In genomic region chr11:107741044-107741823, GRCh38 we compare ENCODE assay signal across 8 cellular contexts. TPM values are rescaled to one million over a fixed set of nuclear protein-coding genes. Genes with fewer than 3 reads are reported as not detected.
DNase-seq lines count a peak whose midpoint lies in the region; ATAC-seq, FAIRE-seq and TF ChIP-seq lines count a peak whose summit lies in the region.

No MANE protein-coding gene starts in this region.

- TF ChIP-seq CTCF in heart right ventricle (IDR thresholded peaks at IDR 0.05) (peak in 7 of 9 donors; percentile 26 to 56 (median 40)), astrocyte (IDR thresholded peaks at IDR 0.05; ENCODE audit: insufficient read depth, low read depth, low read length) (peak; percentile 60), lung (IDR thresholded peaks at IDR 0.05; ENCODE audit: control extremely low read depth, extremely low read depth) (peak; percentile 5)

- H3K4me2 ChIP-seq in astrocyte (ENCODE audit: low read length): no peak overlapping the region

- intact Hi-C loops in heart right ventricle (cut with DNase I) (no loop called here), left ventricle myocardium superior (cut with micrococcal nuclease) (no loop called here)

- H3K9ac ChIP-seq in astrocyte (ENCODE audit: low read length): no peak overlapping the region

- WGBS in heart right ventricle, 2 donors: 46 to 47% methylated on average over 7 of the region's 7 CpGs
- 45 to 53% methylated on average over 7 of the region's 7 CpGs for WGBS in lung, 2 donors

- H3K27me3 ChIP-seq in heart right ventricle: peaks cover 0 to 8% (median 0%) of the 10 kb centered on the region in 7 donors
- H3K27me3 ChIP-seq in astrocyte (ENCODE audit: insufficient read depth, low read length): no peaks in the 10 kb centered on the region
- no peaks in the 10 kb centered on the region for H3K27me3 ChIP-seq in lung (ENCODE audit: control insufficient read depth, insufficient read depth)

- ATAC-seq in heart right ventricle (no peak), left ventricle myocardium superior (no peak), GM21786 (IDR thresholded peaks at IDR 0.05; ENCODE audit: unreplicated experiment) (peak; percentile 87), lung (ENCODE audit: insufficient read depth, low FRiP score) (peak; percentile 34)

- no peak overlapping the region for H3K27ac ChIP-seq in heart right ventricle
- H3K27ac ChIP-seq in astrocyte (ENCODE audit: low read depth, low read length): no peak overlapping the region
- no peak overlapping the region for H3K27ac ChIP-seq in lung (ENCODE audit: low read depth in 1 of 2, low read length in 1 of 2)

- no peak overlapping the region for H3K27ac Mint-ChIP-seq in astrocyte (ENCODE audit: unreplicated experiment)

- H3K9me3 Mint-ChIP-seq in astrocyte (ENCODE audit: unreplicated experiment): peaks cover 11% of the 10 kb centered on the region

- no peaks in the 10 kb centered on the region for H3K36me3 Mint-ChIP-seq in astrocyte (ENCODE audit: low read depth, unreplicated experiment)

- no peak overlapping the region for H2AFZ ChIP-seq in astrocyte (ENCODE audit: low read depth, low read length)

- no peaks in the 10 kb centered on the region for H3K79me2 ChIP-seq in astrocyte (ENCODE audit: insufficient read depth, low read length)

- no peak overlapping the region for H3K4me3 Mint-ChIP-seq in astrocyte (ENCODE audit: unreplicated experiment)

- H3K4me1 Mint-ChIP-seq in astrocyte (ENCODE audit: low read depth, unreplicated experiment): peaks cover 3% of the 10 kb centered on the region

- H3K4me3 ChIP-seq in heart right ventricle (no peak overlapping the region), astrocyte (ENCODE audit: insufficient read depth, low read depth, low read length) (no peak overlapping the region), lung (no peak overlapping the region)

- H3K9me3 ChIP-seq in heart right ventricle (peaks cover 0 to 13% (median 0%) of the 10 kb centered on the region in 11 donors), astrocyte (ENCODE audit: insufficient read depth, low read depth, low read length) (no peaks in the 10 kb centered on the region), lung (ENCODE audit: control insufficient read depth in 2 of 2, insufficient read depth in 1 of 2, low read length in 1 of 2) (no peaks in the 10 kb centered on the region)

- H4K20me1 ChIP-seq in astrocyte (ENCODE audit: insufficient read depth, low read length): no peaks in the 10 kb centered on the region

- peaks cover 4% of the 10 kb centered on the region for H3K27me3 Mint-ChIP-seq in astrocyte (ENCODE audit: low read depth, unreplicated experiment)

- H3K4me1 ChIP-seq in heart right ventricle (no peaks in the 10 kb centered on the region), astrocyte (ENCODE audit: insufficient read depth, low read length) (no peaks in the 10 kb centered on the region), lung (ENCODE audit: control insufficient read depth in 2 of 2, insufficient read depth in 2 of 2, low read length in 2 of 2) (no peaks in the 10 kb centered on the region)

- no peak for DNase-seq in heart right ventricle
- no peak for DNase-seq in left ventricle myocardium superior
- DNase-seq in Kasumi-1 (lab: John Stamatoyannopoulos, UW): peak; percentile 63 to 85
- no peak for DNase-seq in astrocyte (ENCODE audit: low read depth)
- peak; percentile 36 for DNase-seq in lung (ENCODE audit: low spot score)
- no peak for DNase-seq in NCI-H510A treated with DMSO at 0.1 percent for 48 hours (lab: John Stamatoyannopoulos, UW)
- DNase-seq in C1 segment of cervical spinal cord (lab: John Stamatoyannopoulos, UW): no peak

- H3K36me3 ChIP-seq in heart right ventricle: no peaks in the 10 kb centered on the region
- H3K36me3 ChIP-seq in astrocyte (ENCODE audit: insufficient read depth, low read length): no peaks in the 10 kb centered on the region
- H3K36me3 ChIP-seq in lung (ENCODE audit: control insufficient read depth in 2 of 2, insufficient read depth in 2 of 2, low read length in 2 of 2): no peaks in the 10 kb centered on the region

- FAIRE-seq in astrocyte (lab: Jason Lieb, UNC): no peak

RNA-seq across cellular contexts. Expression of gene SLN, which starts 29.4 kb away (rescaled TPM):
- 10 to 100 TPM in 4 of 10 donors, 1 to 10 TPM in 5, under 1 TPM in 1; 0.93 to 44.4 (median 9.2) TPM for total RNA-seq in heart right ventricle
- polyA plus RNA-seq in heart right ventricle: 10 to 100 TPM in 1 of 2 donors, 1 to 10 TPM in 1; 3.0 to 15.6 TPM
- total RNA-seq in left ventricle myocardium superior: 5.7 TPM
- total RNA-seq in astrocyte: 4.9 and 8.0 TPM in 2 replicates
- total RNA-seq in lung: not detected
- under 1 TPM; 0.49 to 0.77 TPM for polyA plus RNA-seq in lung

Comparison
In these comparisons a context has a peak if more than half of its experiments do, and no peak if none do; other contexts are left out.
1. ATAC-seq: peak in GM21786 (single experiment) and lung (single experiment); none in heart right ventricle (0 of 8) and left ventricle myocardium superior (single experiment).
2. DNase-seq: peak in Kasumi-1 (2 of 2) and lung (single experiment); none in heart right ventricle (0 of 2), left ventricle myocardium superior (single experiment), astrocyte (single experiment), NCI-H510A treated with DMSO at 0.1 percent for 48 hours (single experiment) and C1 segment of cervical spinal cord (0 of 14).
3. CTCF ChIP-seq: peak in every context shown above with its lines; median percentile 60 in astrocyte; 40 in heart right ventricle; 5 in lung.